Comparison of ENCODE assay signal across 11 cellular contexts in genomic region chr17:10730956-10731879, GRCh38. TPM values are rescaled to one million over a fixed set of nuclear protein-coding genes. Genes with fewer than 3 reads are reported as not detected.
A peak's percentile ranks its signal among the peaks of the same experiment; 100 is the strongest.
DNase-seq lines count a peak whose midpoint lies in the region; ATAC-seq and TF ChIP-seq lines count a peak whose summit lies in the region.
"Had no signal": no experiment of that assay in that cellular context is flagged by ENCODE, and none has a peak within 500 bp of the region (broad histone marks: within the 10 kb centered on the region; RNA-seq: fewer than 3 reads in every experiment).

No MANE protein-coding gene starts in this region.

- H3K27ac ChIP-seq in GM23338 (ENCODE audit: low read depth) (peak overlapping the region; percentile 74), smooth muscle cell (ENCODE audit: low read depth) (no peak overlapping the region)
- H3K27ac ChIP-seq: WERI-Rb-1 had no signal

- POLR2A ChIA-PET in activated CD8-positive, alpha-beta T cell treated with anti-CD3 and anti-CD28 coated beads for 36 hours (lab: Charles Lee), result interaction anchor here (0.6 to 1.3 kb wide), 2 partner anchors 35 to 1289 kb away, joined by 3 to 4 read pairs; partner anchors contain the start of gene MAP2K4

- H2AFZ ChIP-seq in GM23338, result peak overlapping the region; percentile 8; the same call in 1 of the 2 replicates
- H2AFZ ChIP-seq in smooth muscle cell (ENCODE audit: low read depth), result peak overlapping the region; percentile 95

- TF ChIP-seq CTCF in GM23338 (conservative IDR thresholded peaks at IDR 0.05; ENCODE audit: low read depth in 2 of 2), result no peak
- no peak for TF ChIP-seq CTCF in activated CD8-positive, alpha-beta T cell treated with anti-CD3 and anti-CD28 coated beads for 36 hours (IDR thresholded peaks at IDR 0.05)
- no peak for TF ChIP-seq CTCF in smooth muscle cell (IDR thresholded peaks at IDR 0.05; ENCODE audit: borderline replicate concordance, insufficient read depth, poor library complexity, severe bottlenecking)

- H3K79me2 ChIP-seq in GM23338 (replicated peaks; ENCODE audit: insufficient read depth), result no peaks in the 10 kb centered on the region; the same call in 1 of the 2 replicates
- no peaks in the 10 kb centered on the region for H3K79me2 ChIP-seq in smooth muscle cell (ENCODE audit: low read depth)

- peak overlapping the region; percentile 88 for H3K4me3 Mint-ChIP-seq in GM23338
- H3K4me3 Mint-ChIP-seq in activated CD8-positive, alpha-beta T cell treated with anti-CD3 and anti-CD28 coated beads for 36 hours, result peak overlapping the region; percentile 78

- peak; percentile 29 for ATAC-seq in GM23338
- no peak for ATAC-seq in activated CD8-positive, alpha-beta T cell treated with anti-CD3 and anti-CD28 coated beads for 36 hours
- no peak for ATAC-seq in GM21447 (IDR thresholded peaks at IDR 0.05; ENCODE audit: unreplicated experiment)

- H3K4me1 ChIP-seq in GM23338 (ENCODE audit: insufficient read depth) (peaks cover 10% of the 10 kb centered on the region), iPS-15b (ENCODE audit: control insufficient read depth, insufficient read depth, low read length) (peaks cover 6% of the 10 kb centered on the region), smooth muscle cell (ENCODE audit: low read depth) (peaks cover 7% of the 10 kb centered on the region)

- H3F3A ChIP-seq in GM23338 (replicated peaks; ENCODE audit: low read depth), result 0 out of 2 replicates have a peak, but pooled peaks cover 3% of the 10 kb centered on the region
- H3F3A ChIP-seq in smooth muscle cell (ENCODE audit: low read depth), result peaks cover 4% of the 10 kb centered on the region

- H3K4me1 Mint-ChIP-seq in GM23338, result peaks cover 12% of the 10 kb centered on the region; the same call in 2 of the 3 replicates
- H3K4me1 Mint-ChIP-seq in activated CD8-positive, alpha-beta T cell treated with anti-CD3 and anti-CD28 coated beads for 36 hours (ENCODE audit: low read depth), result peaks cover 18% of the 10 kb centered on the region

- DNase-seq in GM23338 (ENCODE audit: low spot score) (peak; percentile 55), smooth muscle cell (lab: John Stamatoyannopoulos, UW; ENCODE audit: unreplicated experiment) (no peak), cerebellar nuclear complex (lab: John Stamatoyannopoulos, UW) (no peak), SHP77 treated with DMSO at 0.1 percent for 48 hours (lab: John Stamatoyannopoulos, UW) (no peak)
- DNase-seq in activated CD8-positive, alpha-beta T cell treated with anti-CD3 and anti-CD28 coated beads for 36 hours, result no peak
- DNase-seq: islet precursor cell; stimulated activated CD4-positive, alpha-beta T cell treated with anti-CD3 and anti-CD28 coated beads, Interleukin-12 subunit alpha, Interleukin-12 subunit beta, amount 100 ng/mL, for 4 hours; WERI-Rb-1 had no signal

- no peaks in the 10 kb centered on the region for H3K9me2 ChIP-seq in GM23338 (ENCODE audit: insufficient read depth)

- CTCF ChIA-PET in activated CD8-positive, alpha-beta T cell treated with anti-CD3 and anti-CD28 coated beads for 36 hours (lab: Charles Lee), result interaction anchor here (0.7 to 1.7 kb wide), 3 partner anchors 85 to 1145 kb away, joined by 3 to 4 read pairs (median 3); no protein-coding TSS in a partner anchor

- peaks cover 3% of the 10 kb centered on the region for H3K27me3 Mint-ChIP-seq in GM23338 (ENCODE audit: insufficient read depth, low read depth, poor library complexity)
- no peaks in the 10 kb centered on the region for H3K27me3 Mint-ChIP-seq in activated CD8-positive, alpha-beta T cell treated with anti-CD3 and anti-CD28 coated beads for 36 hours

- H3K4me2 ChIP-seq in GM23338 (peak overlapping the region; percentile 74), smooth muscle cell (peak overlapping the region; percentile 84)

- H3K4me3 ChIP-seq in GM23338, result peak overlapping the region; percentile 74
- peak overlapping the region; percentile 68 for H3K4me3 ChIP-seq in iPS-15b (ENCODE audit: low read depth, low read length)
- peak overlapping the region; percentile 66 for H3K4me3 ChIP-seq in smooth muscle cell

- peak overlapping the region; percentile 39 for H3K27ac Mint-ChIP-seq in GM23338
- peak overlapping the region; percentile 81 for H3K27ac Mint-ChIP-seq in activated CD8-positive, alpha-beta T cell treated with anti-CD3 and anti-CD28 coated beads for 36 hours

- H4K20me1 ChIP-seq in GM23338 (replicated peaks; ENCODE audit: insufficient read depth) (no peaks in the 10 kb centered on the region), smooth muscle cell (ENCODE audit: low read depth) (no peaks in the 10 kb centered on the region)

- H3K9me3 ChIP-seq in iPS-15b (ENCODE audit: control insufficient read depth, insufficient read depth, low read length), result no peaks in the 10 kb centered on the region
- no peaks in the 10 kb centered on the region for H3K9me3 ChIP-seq in smooth muscle cell (replicated peaks; ENCODE audit: low read depth)
- H3K9me3 ChIP-seq: upper lobe of left lung had no signal

- 49% methylated on average over 19 of the region's 19 CpGs for WGBS in smooth muscle cell (ENCODE audit: low lambda C conversion rate)

- intact Hi-C loops in activated CD8-positive, alpha-beta T cell treated with anti-CD3 and anti-CD28 coated beads for 36 hours (cut with micrococcal nuclease), result no loop called here

- H3K27me3 ChIP-seq in GM23338 (ENCODE audit: insufficient read depth) (peaks cover 3% of the 10 kb centered on the region; the same call in 1 of the 2 replicates), iPS-15b (ENCODE audit: control insufficient read depth, insufficient read depth, low read length) (peaks cover 2% of the 10 kb centered on the region), smooth muscle cell (ENCODE audit: low read depth) (no peaks in the 10 kb centered on the region)
- H3K27me3 ChIP-seq: upper lobe of left lung had no signal

- H3K36me3 ChIP-seq in GM23338 (ENCODE audit: insufficient read depth), result no peaks in the 10 kb centered on the region
- no peaks in the 10 kb centered on the region for H3K36me3 ChIP-seq in iPS-15b (ENCODE audit: control insufficient read depth, insufficient read depth, low read length)
- no peaks in the 10 kb centered on the region for H3K36me3 ChIP-seq in smooth muscle cell (ENCODE audit: low read depth)
- H3K36me3 ChIP-seq: upper lobe of left lung, WERI-Rb-1 had no signal

- peaks cover 3% of the 10 kb centered on the region; the same call in 2 of the 3 replicates for H3K36me3 Mint-ChIP-seq in GM23338 (ENCODE audit: low read depth)
- no peaks in the 10 kb centered on the region for H3K36me3 Mint-ChIP-seq in activated CD8-positive, alpha-beta T cell treated with anti-CD3 and anti-CD28 coated beads for 36 hours (ENCODE audit: low read depth)

- H3K9ac ChIP-seq in iPS-15b (ENCODE audit: low read depth, low read length) (no peak overlapping the region), smooth muscle cell (ENCODE audit: low read depth) (no peak overlapping the region)

- peaks cover 7% of the 10 kb centered on the region; the same call in 2 of the 3 replicates for H3K9me3 Mint-ChIP-seq in GM23338
- no peaks in the 10 kb centered on the region for H3K9me3 Mint-ChIP-seq in activated CD8-positive, alpha-beta T cell treated with anti-CD3 and anti-CD28 coated beads for 36 hours

TF ChIP-seq in GM23338, 12 proteins besides CTCF, POLR2A, EP300 and RAD21 (continues in another document):
- TF ChIP-seq REST (IDR thresholded peaks at IDR 0.05; ENCODE audit: unreplicated experiment), result no peak

RNA-seq across cellular contexts. Expression of gene TMEM220, which starts 1.4 kb away (rescaled TPM):
- 1.2 and 3.1 TPM in 2 replicates for total RNA-seq in GM23338 (2014; rRNA removed; shearing (Covaris generic))
- 7.2 and 7.8 TPM in 2 replicates for polyA plus RNA-seq in GM23338 (2016; fragmentation: Nextera tagmentation; extraction: Ambion mirVana)
- 1 to 10 TPM in 1 of 2 experiments, under 1 TPM in 1; 0.63 to 1.4 TPM for total RNA-seq in activated CD8-positive, alpha-beta T cell treated with anti-CD3 and anti-CD28 coated beads for 36 hours
- total RNA-seq in smooth muscle cell, result 0.58 and 3.5 TPM in 2 replicates
- polyA plus RNA-seq in smooth muscle cell, result 4.3 and 5.5 TPM in 2 replicates

RNA-seq across cellular contexts. Expression of gene ADPRM, which starts 33.8 kb away (rescaled TPM):
- total RNA-seq in GM23338 (2014; rRNA removed; shearing (Covaris generic)), result 4.8 and 8.8 TPM in 2 replicates
- polyA plus RNA-seq in GM23338 (2016; fragmentation: Nextera tagmentation; extraction: Ambion mirVana) (6.8 and 7.6 TPM in 2 replicates), smooth muscle cell (9.3 and 11.3 TPM in 2 replicates)
- 10 to 100 TPM; 13.0 to 13.6 TPM for total RNA-seq in activated CD8-positive, alpha-beta T cell treated with anti-CD3 and anti-CD28 coated beads for 36 hours
- total RNA-seq in smooth muscle cell, result 8.3 and 8.6 TPM in 2 replicates

RNA-seq across cellular contexts. Expression of gene SCO1, which starts 33.9 kb away (rescaled TPM):
- total RNA-seq in GM23338 (2014; rRNA removed; shearing (Covaris generic)), result 69.4 and 72.5 TPM in 2 replicates
- polyA plus RNA-seq in GM23338 (2016; fragmentation: Nextera tagmentation; extraction: Ambion mirVana) (37.6 and 43.9 TPM in 2 replicates), smooth muscle cell (28.3 and 30.6 TPM in 2 replicates)
- total RNA-seq in activated CD8-positive, alpha-beta T cell treated with anti-CD3 and anti-CD28 coated beads for 36 hours, result 10 to 100 TPM; 45.3 to 45.4 TPM
- 24.8 and 25.9 TPM in 2 replicates for total RNA-seq in smooth muscle cell
